Comparison of ENCODE assay signal across 3 cellular contexts in genomic region chr7:116230191-116231005, GRCh38.
TF ChIP-seq lines count a peak whose summit lies in the region.

No MANE protein-coding gene starts in this region.

TF ChIP-seq in liver, 16 proteins besides CTCF, POLR2A, EP300 and RAD21:
- TF ChIP-seq YY1 (IDR thresholded peaks at IDR 0.05), result no peak
- TF ChIP-seq, protein P1, sequence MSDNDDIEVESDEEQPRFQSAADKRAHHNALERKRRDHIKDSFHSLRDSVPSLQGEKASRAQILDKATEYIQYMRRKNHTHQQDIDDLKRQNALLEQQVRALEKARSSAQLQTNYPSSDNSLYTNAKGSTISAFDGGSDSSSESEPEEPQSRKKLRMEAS (IDR thresholded peaks at IDR 0.05), result peak; percentile 26

TF ChIP-seq in HepG2, 621 proteins besides CTCF, POLR2A, EP300 and RAD21:
- TF ChIP-seq NCOA2 (CRISPR knock-in tag; IDR thresholded peaks at IDR 0.05) (no peak), PRPF4 (IDR thresholded peaks at IDR 0.05; ENCODE audit: low read depth, low read length, poor library complexity, severe bottlenecking) (no peak), ZNF790 (CRISPR knock-in tag; IDR thresholded peaks at IDR 0.05; ENCODE audit: borderline replicate concordance) (no peak), ATF2 (CRISPR knock-in tag; IDR thresholded peaks at IDR 0.05) (no peak), ZNF335 (CRISPR knock-in tag; IDR thresholded peaks at IDR 0.05) (no peak), ZNF629 (CRISPR knock-in tag; conservative IDR thresholded peaks at IDR 0.05) (no peak), CAMTA2 (CRISPR knock-in tag; IDR thresholded peaks at IDR 0.05; ENCODE audit: borderline replicate concordance) (no peak), ARNTL (CRISPR knock-in tag; IDR thresholded peaks at IDR 0.05) (no peak), SMC3 (IDR thresholded peaks at IDR 0.05; ENCODE audit: low read length) (no peak), ZSCAN12 (CRISPR knock-in tag; IDR thresholded peaks at IDR 0.05) (no peak)
- TF ChIP-seq, protein P2, sequence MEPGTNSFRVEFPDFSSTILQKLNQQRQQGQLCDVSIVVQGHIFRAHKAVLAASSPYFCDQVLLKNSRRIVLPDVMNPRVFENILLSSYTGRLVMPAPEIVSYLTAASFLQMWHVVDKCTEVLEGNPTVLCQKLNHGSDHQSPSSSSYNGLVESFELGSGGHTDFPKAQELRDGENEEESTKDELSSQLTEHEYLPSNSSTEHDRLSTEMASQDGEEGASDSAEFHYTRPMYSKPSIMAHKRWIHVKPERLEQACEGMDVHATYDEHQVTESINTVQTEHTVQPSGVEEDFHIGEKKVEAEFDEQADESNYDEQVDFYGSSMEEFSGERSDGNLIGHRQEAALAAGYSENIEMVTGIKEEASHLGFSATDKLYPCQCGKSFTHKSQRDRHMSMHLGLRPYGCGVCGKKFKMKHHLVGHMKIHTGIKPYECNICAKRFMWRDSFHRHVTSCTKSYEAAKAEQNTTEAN (CRISPR knock-in tag; conservative IDR thresholded peaks at IDR 0.05), result no peak
- TF ChIP-seq, protein P3, sequence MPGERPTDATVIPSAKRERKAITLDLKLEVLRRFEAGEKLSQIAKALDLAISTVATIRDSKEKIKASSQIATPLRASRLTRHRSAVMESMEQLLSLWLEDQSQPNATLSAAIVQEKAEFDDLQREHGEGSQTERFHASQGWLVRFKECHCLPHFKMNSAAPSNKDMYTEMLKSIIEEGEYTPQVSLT (CRISPR knock-in tag; IDR thresholded peaks at IDR 0.05; ENCODE audit: borderline replicate concordance, low read depth), result no peak
- TF ChIP-seq, protein P4, sequence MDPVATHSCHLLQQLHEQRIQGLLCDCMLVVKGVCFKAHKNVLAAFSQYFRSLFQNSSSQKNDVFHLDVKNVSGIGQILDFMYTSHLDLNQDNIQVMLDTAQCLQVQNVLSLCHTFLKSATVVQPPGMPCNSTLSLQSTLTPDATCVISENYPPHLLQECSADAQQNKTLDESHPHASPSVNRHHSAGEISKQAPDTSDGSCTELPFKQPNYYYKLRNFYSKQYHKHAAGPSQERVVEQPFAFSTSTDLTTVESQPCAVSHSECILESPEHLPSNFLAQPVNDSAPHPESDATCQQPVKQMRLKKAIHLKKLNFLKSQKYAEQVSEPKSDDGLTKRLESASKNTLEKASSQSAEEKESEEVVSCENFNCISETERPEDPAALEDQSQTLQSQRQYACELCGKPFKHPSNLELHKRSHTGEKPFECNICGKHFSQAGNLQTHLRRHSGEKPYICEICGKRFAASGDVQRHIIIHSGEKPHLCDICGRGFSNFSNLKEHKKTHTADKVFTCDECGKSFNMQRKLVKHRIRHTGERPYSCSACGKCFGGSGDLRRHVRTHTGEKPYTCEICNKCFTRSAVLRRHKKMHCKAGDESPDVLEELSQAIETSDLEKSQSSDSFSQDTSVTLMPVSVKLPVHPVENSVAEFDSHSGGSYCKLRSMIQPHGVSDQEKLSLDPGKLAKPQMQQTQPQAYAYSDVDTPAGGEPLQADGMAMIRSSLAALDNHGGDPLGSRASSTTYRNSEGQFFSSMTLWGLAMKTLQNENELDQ (CRISPR knock-in tag; IDR thresholded peaks at IDR 0.05; ENCODE audit: borderline replicate concordance), result no peak
TF ChIP-seq in HepG2: peak in this region for 0.

TF ChIP-seq in K562, 482 proteins besides CTCF, POLR2A, EP300 and RAD21:
- TF ChIP-seq L3MBTL2 (IDR thresholded peaks at IDR 0.05), result peak; percentile 41
- no peak for TF ChIP-seq ELF1 (tag; IDR thresholded peaks at IDR 0.05)
- TF ChIP-seq AFF4 (CRISPR knock-in tag; IDR thresholded peaks at IDR 0.05), result no peak
- TF ChIP-seq HNRNPUL1 (IDR thresholded peaks at IDR 0.05; ENCODE audit: low read length), result no peak
